1 cellular context compared by ENCODE assay signal in genomic region chr14:54975856-54976255, GRCh38.
TF ChIP-seq lines count a peak whose summit lies in the region.

No MANE protein-coding gene starts in this region.

TF ChIP-seq in K562, 482 proteins besides CTCF, POLR2A, EP300 and RAD21:
- TF ChIP-seq THRA (IDR thresholded peaks at IDR 0.05), result no peak
- TF ChIP-seq RBM25 (IDR thresholded peaks at IDR 0.05; ENCODE audit: low read depth, low read length, severe bottlenecking), result peak; percentile 16
- 0 out of 2 replicates have a peak, but pooled peaks have one; percentile 14 for TF ChIP-seq NFIC (IDR thresholded peaks at IDR 0.05)
